In genomic region chr16:10388987-10389386, GRCh38 we compare ENCODE assay signal across 21 cellular contexts. TPM values are rescaled to one million over a fixed set of nuclear protein-coding genes. Genes with fewer than 3 reads are reported as not detected.
A peak's percentile ranks its signal among the peaks of the same experiment; 100 is the strongest.
DNase-seq lines count a peak whose midpoint lies in the region; TF ChIP-seq lines count a peak whose summit lies in the region.
"Had no signal": no experiment of that assay in that cellular context is flagged by ENCODE, and none has a peak within 500 bp of the region (broad histone marks: within the 10 kb centered on the region; RNA-seq: fewer than 3 reads in every experiment).

No MANE protein-coding gene starts in this region.

- no peaks in the 10 kb centered on the region for H3K9me3 ChIP-seq in neural progenitor cell (ENCODE audit: low read depth)
- H3K9me3 ChIP-seq: gastroesophageal sphincter, lower lobe of right lung had no signal

- H3K36me3 Mint-ChIP-seq in activated naive CD4-positive, alpha-beta T cell treated with anti-CD3 and anti-CD28 coated beads for 36 hours (ENCODE audit: low read depth), result peaks cover 29% of the 10 kb centered on the region
- peaks cover 51% of the 10 kb centered on the region for H3K36me3 Mint-ChIP-seq in activated naive CD4-positive, alpha-beta T cell treated with anti-CD3 and anti-CD28 coated beads, Interleukin-2, amount 10 ng/mL, durations not matched to agents 7 days and 5 days
- no peaks in the 10 kb centered on the region for H3K36me3 Mint-ChIP-seq in IgD-negative memory B cell
- peaks cover 59% of the 10 kb centered on the region for H3K36me3 Mint-ChIP-seq in activated T-helper 2 cell treated with anti-CD3 and anti-CD28 coated beads, Interferon-gamma antibody, Interleukin-2, Interleukin-4, amounts not matched to agents 10 μg/mL and 5 μg/mL and 100 μg/mL, durations not matched to agents 14 hours and 24 hours and 36 hours (ENCODE audit: low read depth)
- H3K36me3 Mint-ChIP-seq in neural progenitor cell, result peaks cover 12% of the 10 kb centered on the region

- H3K4me2 ChIP-seq in neural progenitor cell, result no peak overlapping the region

- no peak overlapping the region for H3K4me3 Mint-ChIP-seq in activated naive CD4-positive, alpha-beta T cell treated with anti-CD3 and anti-CD28 coated beads for 36 hours
- H3K4me3 Mint-ChIP-seq in activated naive CD4-positive, alpha-beta T cell treated with anti-CD3 and anti-CD28 coated beads, Interleukin-2, amount 10 ng/mL, durations not matched to agents 7 days and 5 days, result no peak overlapping the region
- H3K4me3 Mint-ChIP-seq in IgD-negative memory B cell (peak overlapping the region in 3 of 4 donors; percentile 9 to 55 (median 49)), neural progenitor cell (peak overlapping the region; percentile 71)
- peak overlapping the region; percentile 15 for H3K4me3 Mint-ChIP-seq in activated T-helper 2 cell treated with anti-CD3 and anti-CD28 coated beads, Interferon-gamma antibody, Interleukin-2, Interleukin-4, amounts not matched to agents 10 μg/mL and 5 μg/mL and 100 μg/mL, durations not matched to agents 14 hours and 24 hours and 36 hours (ENCODE audit: low read depth)

- intact Hi-C loops in activated naive CD4-positive, alpha-beta T cell treated with anti-CD3 and anti-CD28 coated beads for 36 hours (cut with micrococcal nuclease), result loop anchor here (5.0 to 10.0 kb wide), 4 partner anchors 62 to 353 kb away; partner anchors contain the start of gene NUBP1
- intact Hi-C loops in activated T-helper 2 cell treated with anti-CD3 and anti-CD28 coated beads, Interferon-gamma antibody, Interleukin-2, Interleukin-4, amounts not matched to agents 10 μg/mL and 5 μg/mL and 100 μg/mL, durations not matched to agents 14 hours and 24 hours and 36 hours (cut with micrococcal nuclease), result loop anchor here (5.0 to 10.0 kb wide), 6 partner anchors 54 to 353 kb away; partner anchors contain the start of gene NUBP1

- H3K36me3 ChIP-seq in neural progenitor cell, result no peaks in the 10 kb centered on the region
- H3K36me3 ChIP-seq: gastroesophageal sphincter, lower lobe of right lung had no signal

- H3K79me2 ChIP-seq in neural progenitor cell (ENCODE audit: low read depth), result peaks cover 48% of the 10 kb centered on the region
- H3K79me2 ChIP-seq: parathyroid adenoma had no signal

- no peak overlapping the region for H3K27ac ChIP-seq in neural progenitor cell
- H3K27ac ChIP-seq: coronary artery, gastroesophageal sphincter, lower lobe of right lung, parathyroid adenoma, SK-N-MC had no signal

- H3K27me3 ChIP-seq in neural progenitor cell, result no peaks in the 10 kb centered on the region
- H3K27me3 ChIP-seq: gastroesophageal sphincter had no signal

- H4K20me1 ChIP-seq in neural progenitor cell (ENCODE audit: low read depth), result peaks cover 4% of the 10 kb centered on the region

- peak overlapping the region; percentile 28 for H3K27ac Mint-ChIP-seq in activated naive CD4-positive, alpha-beta T cell treated with anti-CD3 and anti-CD28 coated beads for 36 hours
- H3K27ac Mint-ChIP-seq in activated naive CD4-positive, alpha-beta T cell treated with anti-CD3 and anti-CD28 coated beads, Interleukin-2, amount 10 ng/mL, durations not matched to agents 7 days and 5 days, result no peak overlapping the region
- H3K27ac Mint-ChIP-seq in IgD-negative memory B cell (peak overlapping the region in 2 of 3 donors; percentile 3 to 21), neural progenitor cell (no peak overlapping the region)
- no peak overlapping the region for H3K27ac Mint-ChIP-seq in activated T-helper 2 cell treated with anti-CD3 and anti-CD28 coated beads, Interferon-gamma antibody, Interleukin-2, Interleukin-4, amounts not matched to agents 10 μg/mL and 5 μg/mL and 100 μg/mL, durations not matched to agents 14 hours and 24 hours and 36 hours

- peaks cover 3% of the 10 kb centered on the region for H3K9me3 Mint-ChIP-seq in activated naive CD4-positive, alpha-beta T cell treated with anti-CD3 and anti-CD28 coated beads for 36 hours
- H3K9me3 Mint-ChIP-seq in activated naive CD4-positive, alpha-beta T cell treated with anti-CD3 and anti-CD28 coated beads, Interleukin-2, amount 10 ng/mL, durations not matched to agents 7 days and 5 days, result peaks cover 6% of the 10 kb centered on the region
- H3K9me3 Mint-ChIP-seq in IgD-negative memory B cell, result peaks cover 0 to 4% (median 0%) of the 10 kb centered on the region in 3 donors
- peaks cover 4% of the 10 kb centered on the region for H3K9me3 Mint-ChIP-seq in activated T-helper 2 cell treated with anti-CD3 and anti-CD28 coated beads, Interferon-gamma antibody, Interleukin-2, Interleukin-4, amounts not matched to agents 10 μg/mL and 5 μg/mL and 100 μg/mL, durations not matched to agents 14 hours and 24 hours and 36 hours
- H3K9me3 Mint-ChIP-seq in neural progenitor cell, result peaks cover 14% of the 10 kb centered on the region

- peaks cover 30% of the 10 kb centered on the region for H3K4me1 Mint-ChIP-seq in activated naive CD4-positive, alpha-beta T cell treated with anti-CD3 and anti-CD28 coated beads for 36 hours (ENCODE audit: low read depth)
- peaks cover 44% of the 10 kb centered on the region for H3K4me1 Mint-ChIP-seq in activated naive CD4-positive, alpha-beta T cell treated with anti-CD3 and anti-CD28 coated beads, Interleukin-2, amount 10 ng/mL, durations not matched to agents 7 days and 5 days
- peaks cover 16 to 37% (median 25%) of the 10 kb centered on the region in 3 donors for H3K4me1 Mint-ChIP-seq in IgD-negative memory B cell
- peaks cover 35% of the 10 kb centered on the region for H3K4me1 Mint-ChIP-seq in activated T-helper 2 cell treated with anti-CD3 and anti-CD28 coated beads, Interferon-gamma antibody, Interleukin-2, Interleukin-4, amounts not matched to agents 10 μg/mL and 5 μg/mL and 100 μg/mL, durations not matched to agents 14 hours and 24 hours and 36 hours (ENCODE audit: low read depth)
- peaks cover 7% of the 10 kb centered on the region for H3K4me1 Mint-ChIP-seq in neural progenitor cell

- TF ChIP-seq CTCF in neural progenitor cell (IDR thresholded peaks at IDR 0.05), result no peak

- H3K4me1 ChIP-seq in neural progenitor cell, result peaks cover 9% of the 10 kb centered on the region
- H3K4me1 ChIP-seq: parathyroid adenoma had no signal

- H3K27me3 Mint-ChIP-seq in activated naive CD4-positive, alpha-beta T cell treated with anti-CD3 and anti-CD28 coated beads for 36 hours (ENCODE audit: low read depth), result no peaks in the 10 kb centered on the region
- H3K27me3 Mint-ChIP-seq in activated naive CD4-positive, alpha-beta T cell treated with anti-CD3 and anti-CD28 coated beads, Interleukin-2, amount 10 ng/mL, durations not matched to agents 7 days and 5 days, result peaks cover 3% of the 10 kb centered on the region
- H3K27me3 Mint-ChIP-seq in IgD-negative memory B cell (peaks cover 2% of the 10 kb centered on the region), neural progenitor cell (ENCODE audit: insufficient read depth, low read depth) (no peaks in the 10 kb centered on the region)
- no peaks in the 10 kb centered on the region for H3K27me3 Mint-ChIP-seq in activated T-helper 2 cell treated with anti-CD3 and anti-CD28 coated beads, Interferon-gamma antibody, Interleukin-2, Interleukin-4, amounts not matched to agents 10 μg/mL and 5 μg/mL and 100 μg/mL, durations not matched to agents 14 hours and 24 hours and 36 hours (ENCODE audit: low read depth)

- H3F3A ChIP-seq in neural progenitor cell (ENCODE audit: low read depth), result peaks cover 5% of the 10 kb centered on the region

- CTCF ChIA-PET in activated naive CD4-positive, alpha-beta T cell treated with anti-CD3 and anti-CD28 coated beads for 36 hours (lab: Charles Lee), result interaction anchor here (0.8 kb wide), 1 partner anchor 39 kb away, joined by 3 read pairs; no protein-coding TSS in a partner anchor
- CTCF ChIA-PET in activated naive CD4-positive, alpha-beta T cell treated with anti-CD3 and anti-CD28 coated beads, Interleukin-2, amount 10 ng/mL, durations not matched to agents 7 days and 5 days (lab: Charles Lee), result interaction anchor here (0.9 kb wide), 1 partner anchor 26 kb away, joined by 3 read pairs; no protein-coding TSS in a partner anchor

- no peak overlapping the region for H3K9ac ChIP-seq in neural progenitor cell
- H3K9ac ChIP-seq: parathyroid adenoma had no signal

- no peak overlapping the region for H2AFZ ChIP-seq in neural progenitor cell (replicated peaks)
- H2AFZ ChIP-seq: parathyroid adenoma had no signal

- no peak overlapping the region for H3K4me3 ChIP-seq in neural progenitor cell
- H3K4me3 ChIP-seq: coronary artery, gastroesophageal sphincter, lower lobe of right lung, SK-N-MC had no signal

- DNase-seq in activated naive CD4-positive, alpha-beta T cell treated with anti-CD3 and anti-CD28 coated beads for 36 hours, result no peak
- DNase-seq in activated naive CD4-positive, alpha-beta T cell treated with anti-CD3 and anti-CD28 coated beads, Interleukin-2, amount 10 ng/mL, durations not matched to agents 7 days and 5 days, result no peak
- no peak for DNase-seq in activated T-helper 2 cell treated with anti-CD3 and anti-CD28 coated beads, Interferon-gamma antibody, Interleukin-2, Interleukin-4, amounts not matched to agents 10 μg/mL and 5 μg/mL and 100 μg/mL, durations not matched to agents 14 hours and 24 hours and 36 hours (ENCODE audit: low spot score)
- DNase-seq in neural progenitor cell (ENCODE audit: low spot score), result no peak
- no peak for DNase-seq in H4 (ENCODE audit: low spot score)
- DNase-seq in stimulated activated CD4-positive, alpha-beta T cell treated with anti-CD3 and anti-CD28 coated beads, Interleukin-2, amount 100 ng/mL, for 48 hours, result no peak
- DNase-seq in NCI-H2171 treated with DMSO at 0.1 percent for 48 hours (lab: John Stamatoyannopoulos, UW), result no peak
- DNase-seq: activated CD4-positive, alpha-beta T cell treated with anti-CD3 and anti-CD28 coated beads for 1 hour; activated effector memory CD4-positive, alpha-beta T cell treated with Interleukin-2 at 50 U/mL for 16 hours; amygdala; C1 segment of cervical spinal cord; GOT3; lower lobe of right lung; NCI-H1417; NCI-H510A; NK-92 treated with Interleukin-12 subunit alpha and Interleukin-12 subunit beta, amount 100 ng/mL, for 24 hours had no signal

RNA-seq across cellular contexts. Expression of gene ATF7IP2, which starts 3.1 kb away (rescaled TPM):
- 10 to 100 TPM; 17.6 to 18.4 TPM for total RNA-seq in activated naive CD4-positive, alpha-beta T cell treated with anti-CD3 and anti-CD28 coated beads for 36 hours
- 75.3 TPM for polyA plus RNA-seq in IgD-negative memory B cell
- 22.9 and 28.1 TPM in 2 replicates for total RNA-seq in activated T-helper 2 cell treated with anti-CD3 and anti-CD28 coated beads, Interferon-gamma antibody, Interleukin-2, Interleukin-4, amounts not matched to agents 10 μg/mL and 5 μg/mL and 100 μg/mL, durations not matched to agents 14 hours and 24 hours and 36 hours
- 19.3 and 31.0 TPM in 2 replicates for total RNA-seq in neural progenitor cell (ENCODE audit: low replicate concordance)
- not detected in 2 replicates for total RNA-seq in H4 (2014; rRNA removed; shearing (Covaris generic))

Comparison
In these comparisons a context has a peak if more than half of its experiments do, and no peak if none do; other contexts are left out.
1. H3K27ac Mint-ChIP-seq: peak in activated naive CD4-positive, alpha-beta T cell treated with anti-CD3 and anti-CD28 coated beads for 36 hours (single experiment) and IgD-negative memory B cell (2 of 3); none in activated naive CD4-positive, alpha-beta T cell treated with anti-CD3 and anti-CD28 coated beads, Interleukin-2, amount 10 ng/mL, durations not matched to agents 7 days and 5 days (single experiment), activated T-helper 2 cell treated with anti-CD3 and anti-CD28 coated beads, Interferon-gamma antibody, Interleukin-2, Interleukin-4, amounts not matched to agents 10 μg/mL and 5 μg/mL and 100 μg/mL, durations not matched to agents 14 hours and 24 hours and 36 hours (single experiment) and neural progenitor cell (single experiment).
2. H3K4me3 Mint-ChIP-seq: peak in IgD-negative memory B cell (3 of 4), activated T-helper 2 cell treated with anti-CD3 and anti-CD28 coated beads, Interferon-gamma antibody, Interleukin-2, Interleukin-4, amounts not matched to agents 10 μg/mL and 5 μg/mL and 100 μg/mL, durations not matched to agents 14 hours and 24 hours and 36 hours (single experiment) and neural progenitor cell (single experiment); none in activated naive CD4-positive, alpha-beta T cell treated with anti-CD3 and anti-CD28 coated beads for 36 hours (single experiment) and activated naive CD4-positive, alpha-beta T cell treated with anti-CD3 and anti-CD28 coated beads, Interleukin-2, amount 10 ng/mL, durations not matched to agents 7 days and 5 days (single experiment).
3. RNA of gene ATF7IP2, which starts 3.1 kb away (total RNA-seq): 19.3 to 31.0 TPM in neural progenitor cell, 22.9 to 28.1 TPM in activated T-helper 2 cell treated with anti-CD3 and anti-CD28 coated beads, Interferon-gamma antibody, Interleukin-2, Interleukin-4, amounts not matched to agents 10 μg/mL and 5 μg/mL and 100 μg/mL, durations not matched to agents 14 hours and 24 hours and 36 hours and 17.6 to 18.4 TPM in activated naive CD4-positive, alpha-beta T cell treated with anti-CD3 and anti-CD28 coated beads for 36 hours; not detected in H4; every median in the first group is over 10 times any median in the second.